Comparison of ENCODE assay signal across 11 cellular contexts in genomic region chr3:46186856-46187700, GRCh38. TPM values are rescaled to one million over a fixed set of nuclear protein-coding genes. Genes with fewer than 3 reads are reported as not detected.
DNase-seq lines count a peak whose midpoint lies in the region; ATAC-seq and TF ChIP-seq lines count a peak whose summit lies in the region.
"Had no signal": no experiment of that assay in that cellular context is flagged by ENCODE, and none has a peak within 500 bp of the region (broad histone marks: within the 10 kb centered on the region; RNA-seq: fewer than 3 reads in every experiment).

No MANE protein-coding gene starts in this region.

- DNase-seq in GM13977 (ENCODE audit: low spot score) (peak; percentile 66), epithelial cell of prostate (ENCODE audit: low read depth, low spot score) (no peak), HPDE6-E6E7 (ENCODE audit: extremely low spot score) (no peak), cerebellum (ENCODE audit: low spot score) (no peak)
- DNase-seq in activated CD4-positive, CD25-positive, alpha-beta regulatory T cell treated with anti-CD3 and anti-CD28 coated beads, Interleukin-2, amount 50 U/mL, for 72 hours = no peak
- DNase-seq: activated T-cell treated with anti-CD3 and anti-CD28 coated beads, Interleukin-2, amount 50 U/mL, for 4 hours; NCI-H187 treated with DMSO at 0.1 percent for 48 hours had no signal

- in situ Hi-C loops in GM13977 (cut with MboI; ENCODE audit: low pct_unique_long_range_greater_than_20kb, low sequenced_read_pairs, unreplicated experiment) = no loop called here

- H3K27ac ChIP-seq in epithelial cell of prostate = peak overlapping the region; percentile 38
- H3K27ac ChIP-seq: gastroesophageal sphincter had no signal

- TF ChIP-seq CTCF in GM13977 (IDR thresholded peaks at IDR 0.05; ENCODE audit: extremely low read depth, insufficient read depth, missing control alignments) = no peak

- peak; percentile 72 for ATAC-seq in GM21528 (IDR thresholded peaks at IDR 0.05; ENCODE audit: low FRiP score, unreplicated experiment)
- ATAC-seq in HG03571 (IDR thresholded peaks at IDR 0.05; ENCODE audit: unreplicated experiment) = peak; percentile 75
- ATAC-seq in SK-N-SH treated with all-trans-retinoic acid at 6 μM for 48 hours = no peak
- ATAC-seq: activated T-cell treated with anti-CD3 and anti-CD28 coated beads, Interleukin-2, amount 50 U/mL, for 4 hours; gastroesophageal sphincter had no signal

TF ChIP-seq in SK-N-SH treated with all-trans-retinoic acid at 6 μM for 48 hours, 23 proteins besides CTCF, POLR2A, EP300 and RAD21:
- TF ChIP-seq TCF4 (CRISPR knock-in tag; IDR thresholded peaks at IDR 0.05; ENCODE audit: borderline replicate concordance) = no peak
- TF ChIP-seq ISL1 (CRISPR knock-in tag; IDR thresholded peaks at IDR 0.05) = no peak
- TF ChIP-seq GLIS3 (CRISPR knock-in tag; IDR thresholded peaks at IDR 0.05) = no peak
- TF ChIP-seq SNAI2 (CRISPR knock-in tag; IDR thresholded peaks at IDR 0.05) = no peak
- no peak for TF ChIP-seq ZNF8 (CRISPR knock-in tag; IDR thresholded peaks at IDR 0.05)
- TF ChIP-seq ZNF70 (CRISPR knock-in tag; IDR thresholded peaks at IDR 0.05) = no peak
- TF ChIP-seq PATZ1 (CRISPR knock-in tag; IDR thresholded peaks at IDR 0.05; ENCODE audit: borderline replicate concordance) = no peak
- no peak for TF ChIP-seq ZC3H10 (CRISPR knock-in tag; IDR thresholded peaks at IDR 0.05)
TF ChIP-seq in SK-N-SH treated with all-trans-retinoic acid at 6 μM for 48 hours: peak in this region for 0.

RNA-seq across cellular contexts. Expression of gene CCR1, which starts 21.0 kb away (rescaled TPM):
- total RNA-seq in cerebellum = 1.6 TPM

RNA-seq across cellular contexts. Expression of gene CCR3, which starts 55.2 kb away (rescaled TPM):
- not detected for total RNA-seq in cerebellum
- total RNA-seq: activated T-cell treated with anti-CD3 and anti-CD28 coated beads, Interleukin-2, amount 50 U/mL, for 4 hours; gastroesophageal sphincter had no signal
